18 cellular contexts compared by ENCODE assay signal in genomic region chr1:64901663-64902062, GRCh38.
"Had no signal": no experiment of that assay in that cellular context is flagged by ENCODE, and none has a peak within 500 bp of the region (broad histone marks: within the 10 kb centered on the region; RNA-seq: fewer than 3 reads in every experiment).

No MANE protein-coding gene starts in this region.

- H3K27me3 ChIP-seq: transverse colon, vagina had no signal

- ATAC-seq: activated naive CD8-positive, alpha-beta T cell treated with anti-CD3 and anti-CD28 coated beads, Interleukin-2, amount 50 U/mL, for 24 hours; esophagus mucosa; left lobe of liver; naive thymus-derived CD4-positive, alpha-beta T cell had no signal

- H3K36me3 ChIP-seq: transverse colon, vagina had no signal

- H3K9me3 ChIP-seq: transverse colon, vagina had no signal

- H3K4me3 ChIP-seq: transverse colon, vagina had no signal

- H3K27me3 Mint-ChIP-seq: activated naive CD8-positive, alpha-beta T cell treated with anti-CD3 and anti-CD28 coated beads, Interleukin-2, amount 50 U/mL, for 24 hours; naive thymus-derived CD4-positive, alpha-beta T cell had no signal

- H3K9me3 Mint-ChIP-seq: activated naive CD4-positive, alpha-beta T cell treated with anti-CD3 and anti-CD28 coated beads for 36 hours; activated naive CD8-positive, alpha-beta T cell treated with anti-CD3 and anti-CD28 coated beads, Interleukin-2, amount 50 U/mL, for 24 hours; activated T-helper 2 cell treated with anti-CD3 and anti-CD28 coated beads, Interferon-gamma antibody, Interleukin-2, Interleukin-4, amounts not matched to agents 10 μg/mL and 5 μg/mL and 100 μg/mL, durations not matched to agents 14 hours and 24 hours and 36 hours; T-helper 2 cell treated with Interferon-gamma antibody and Interleukin-4, amounts not matched to agents 5 μg/mL and 100 μg/mL, for 36 hours had no signal

- DNase-seq: activated CD4-positive, alpha-beta T cell treated with anti-CD3 and anti-CD28 coated beads, Interleukin-2, amount 50 U/mL, for 1 hour; activated CD4-positive, CD25-positive, alpha-beta regulatory T cell; activated CD8-positive, alpha-beta memory T cell treated with anti-CD3 and anti-CD28 coated beads for 24 hours; activated naive CD4-positive, alpha-beta T cell treated with anti-CD3 and anti-CD28 coated beads for 36 hours; activated naive CD8-positive, alpha-beta T cell treated with anti-CD3 and anti-CD28 coated beads, Interleukin-2, amount 50 U/mL, for 24 hours; aorta; cerebellar nuclear complex; dermis blood vessel endothelial cell; naive thymus-derived CD4-positive, alpha-beta T cell; posterior cingulate gyrus; stimulated activated CD4-positive, alpha-beta T cell treated with anti-CD3 and anti-CD28 coated beads, Interleukin-2, amount 100 ng/mL, for 48 hours; stimulated activated naive CD4-positive, alpha-beta T cell; transverse colon had no signal

- H3K4me3 Mint-ChIP-seq: activated naive CD4-positive, alpha-beta T cell treated with anti-CD3 and anti-CD28 coated beads for 36 hours; activated naive CD8-positive, alpha-beta T cell treated with anti-CD3 and anti-CD28 coated beads, Interleukin-2, amount 50 U/mL, for 24 hours; T-helper 2 cell treated with Interferon-gamma antibody and Interleukin-4, amounts not matched to agents 5 μg/mL and 100 μg/mL, for 36 hours had no signal

- H3K27ac ChIP-seq: transverse colon, vagina had no signal

- H3K27ac Mint-ChIP-seq: activated naive CD4-positive, alpha-beta T cell treated with anti-CD3 and anti-CD28 coated beads for 36 hours; activated naive CD8-positive, alpha-beta T cell treated with anti-CD3 and anti-CD28 coated beads, Interleukin-2, amount 50 U/mL, for 24 hours; activated T-helper 2 cell treated with anti-CD3 and anti-CD28 coated beads, Interferon-gamma antibody, Interleukin-2, Interleukin-4, amounts not matched to agents 10 μg/mL and 5 μg/mL and 100 μg/mL, durations not matched to agents 14 hours and 24 hours and 36 hours; T-helper 2 cell treated with Interferon-gamma antibody and Interleukin-4, amounts not matched to agents 5 μg/mL and 100 μg/mL, for 36 hours had no signal
